ENCODE assay signal across 28 cellular contexts in genomic region chr21:19844334-19844733, GRCh38.
"Had no signal": no experiment of that assay in that cellular context is flagged by ENCODE, and none has a peak within 500 bp of the region (broad histone marks: within the 10 kb centered on the region; RNA-seq: fewer than 3 reads in every experiment).

No MANE protein-coding gene starts in this region.

- H3K27ac ChIP-seq: ascending aorta, cardiac muscle cell, Peyer's patch had no signal

- H3K4me3 ChIP-seq: ascending aorta, cardiac muscle cell, MG63, Peyer's patch had no signal

- H3K4me1 ChIP-seq: ascending aorta, Peyer's patch had no signal

- FAIRE-seq: TTC549 had no signal

- H3K36me3 ChIP-seq: ascending aorta, cardiac muscle cell, MG63, Peyer's patch had no signal

- DNase-seq: activated CD4-positive, alpha-beta T cell treated with anti-CD3 and anti-CD28 coated beads, Interleukin-2, amount 10 ng/mL, durations not matched to agents 24 days and 14 days; activated CD4-positive, alpha-beta T cell treated with anti-CD3 and anti-CD28 coated beads, Interleukin-2, amount 50 U/mL, for 4 hours; activated CD8-positive, alpha-beta T cell treated with anti-CD3 and anti-CD28 coated beads for 36 hours; activated gamma-delta T cell; activated naive CD4-positive, alpha-beta T cell treated with Interleukin-2 at 50 U/mL for 16 hours; activated naive CD8-positive, alpha-beta T cell treated with anti-CD3 and anti-CD28 coated beads, Interleukin-2, amount 10 ng/mL, durations not matched to agents 7 days and 5 days; activated T-cell treated with anti-CD3 and anti-CD28 coated beads, Interleukin-2, amount 50 U/mL, for 1 hour; amygdala; Kasumi-1; KG1; MG63; NCI-H1048; NCI-H1417; NCI-H146; NCI-H187; NCI-H2029 treated with DMSO at 0.1 percent for 48 hours; NCI-H2107; NCI-H2171; NCI-H524; NCI-H69; NCI-H82; NK-92 treated with Interleukin-12 subunit alpha and Interleukin-12 subunit beta, amount 100 ng/mL, for 24 hours; PC-3; Peyer's patch; RPMI8226 had no signal

- H3K9me3 ChIP-seq: ascending aorta, MG63 had no signal

- ATAC-seq: activated CD8-positive, alpha-beta T cell treated with anti-CD3 and anti-CD28 coated beads for 36 hours; PC-3 had no signal

- H3K27me3 ChIP-seq: ascending aorta, cardiac muscle cell, MG63, Peyer's patch had no signal
